8 cellular contexts compared by ENCODE assay signal in the genomic region with DNA sequence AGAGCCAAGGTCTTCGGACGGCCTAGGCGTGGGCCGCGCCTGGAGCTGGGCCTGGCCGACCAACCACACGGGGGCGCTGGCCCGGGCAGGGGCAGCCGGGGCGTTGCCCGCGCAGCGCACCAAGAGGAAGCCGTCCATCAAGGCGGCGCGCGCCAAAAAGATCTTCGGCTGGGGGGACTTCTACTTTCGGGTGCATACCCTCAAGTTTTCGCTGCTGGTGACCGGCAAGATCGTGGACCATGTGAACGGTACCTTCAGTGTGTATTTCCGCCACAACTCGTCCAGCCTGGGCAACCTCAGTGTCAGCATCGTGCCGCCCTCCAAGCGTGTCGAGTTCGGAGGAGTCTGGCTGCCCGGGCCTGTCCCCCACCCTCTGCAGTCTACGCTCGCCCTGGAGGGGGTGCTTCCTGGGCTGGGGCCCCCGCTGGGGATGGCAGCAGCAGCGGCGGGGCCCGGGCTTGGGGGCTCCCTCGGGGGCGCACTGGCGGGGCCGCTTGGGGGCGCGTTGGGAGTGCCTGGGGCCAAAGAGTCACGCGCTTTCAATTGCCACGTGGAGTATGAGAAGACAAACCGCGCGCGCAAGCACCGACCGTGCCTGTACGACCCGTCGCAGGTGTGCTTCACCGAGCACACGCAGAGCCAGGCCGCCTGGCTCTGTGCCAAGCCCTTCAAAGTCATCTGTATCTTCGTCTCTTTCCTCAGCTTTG. TPM values are rescaled to one million over a fixed set of nuclear protein-coding genes. Genes with fewer than 3 reads are reported as not detected.
DNase-seq lines count a peak whose midpoint lies in the region; ATAC-seq, FAIRE-seq and TF ChIP-seq lines count a peak whose summit lies in the region.

No MANE protein-coding gene starts in this region.

- no peaks in the 10 kb centered on the region for H3K9me2 ChIP-seq in PC-3 (replicated peaks; ENCODE audit: low read length)

- H3K4me1 ChIP-seq in PC-3 (ENCODE audit: insufficient read depth, low read length), result peaks cover 7% of the 10 kb centered on the region; the same call in 1 of the 2 replicates
- H3K4me1 ChIP-seq in transverse colon, result peaks cover 13 to 38% (median 23%) of the 10 kb centered on the region in 4 donors

- FAIRE-seq in GM19239 (lab: Jason Lieb, UNC), result peak; percentile 39

- no peaks in the 10 kb centered on the region for H3K9me3 ChIP-seq in PC-3 (ENCODE audit: low read length)
- no peaks in the 10 kb centered on the region for H3K9me3 ChIP-seq in transverse colon

- H2AFZ ChIP-seq in PC-3 (ENCODE audit: low read length), result no peak overlapping the region

- H3K27ac ChIP-seq in PC-3 (ENCODE audit: low read length) (no peak overlapping the region), transverse colon (no peak overlapping the region)

- H3K9ac ChIP-seq in PC-3 (ENCODE audit: low read length), result no peak overlapping the region

- H3K4me3 Mint-ChIP-seq in activated naive CD8-positive, alpha-beta T cell treated with anti-CD3 and anti-CD28 coated beads, Interleukin-2, amount 50 U/mL, for 24 hours, result peak overlapping the region; percentile 43

- peak overlapping the region; percentile 52 for H3K27ac Mint-ChIP-seq in activated naive CD8-positive, alpha-beta T cell treated with anti-CD3 and anti-CD28 coated beads, Interleukin-2, amount 50 U/mL, for 24 hours

- peaks cover 63% of the 10 kb centered on the region for H3K4me1 Mint-ChIP-seq in activated naive CD8-positive, alpha-beta T cell treated with anti-CD3 and anti-CD28 coated beads, Interleukin-2, amount 50 U/mL, for 24 hours

- no peak overlapping the region for H3K4me2 ChIP-seq in PC-3 (ENCODE audit: low read length)

- CTCF ChIA-PET in PC-3 (lab: Charles Lee), result no interaction called here

- in situ Hi-C loops in transverse colon (cut with MboI; ENCODE audit: low pct_ligation_motif_present in 1 of 4, low pct_unique_long_range_greater_than_20kb in 1 of 4, low sequenced_read_pairs in 3 of 4), result no loop called here

- ATAC-seq in PC-3 (no peak), left lobe of liver (peak; percentile 80), HG02678 (IDR thresholded peaks at IDR 0.05; ENCODE audit: unreplicated experiment) (no peak)
- peak; percentile 48 for ATAC-seq in activated naive CD8-positive, alpha-beta T cell treated with anti-CD3 and anti-CD28 coated beads, Interleukin-2, amount 50 U/mL, for 24 hours

- peaks cover 7% of the 10 kb centered on the region for H3K79me2 ChIP-seq in PC-3 (ENCODE audit: low read length)

- no peaks in the 10 kb centered on the region for H3F3A ChIP-seq in PC-3 (ENCODE audit: low read length, unreplicated experiment)

- peaks cover 67% of the 10 kb centered on the region for H3K27me3 Mint-ChIP-seq in activated naive CD8-positive, alpha-beta T cell treated with anti-CD3 and anti-CD28 coated beads, Interleukin-2, amount 50 U/mL, for 24 hours

- BruUV-seq in PC-3 (replicated peaks; lab: Mats Ljungman, UMichigan), result no TSS peak

- H3K27me3 ChIP-seq in PC-3 (ENCODE audit: low read length) (no peaks in the 10 kb centered on the region), transverse colon (peaks cover 72% of the 10 kb centered on the region)

- no peak for TF ChIP-seq EP300 in transverse colon (IDR thresholded peaks at IDR 0.05; ENCODE audit: low read depth)

- H3K36me3 ChIP-seq in PC-3 (ENCODE audit: low read depth, low read length), result no peaks in the 10 kb centered on the region
- H3K36me3 ChIP-seq in transverse colon, result no peaks in the 10 kb centered on the region

- no peaks in the 10 kb centered on the region for H3K9me3 Mint-ChIP-seq in activated naive CD8-positive, alpha-beta T cell treated with anti-CD3 and anti-CD28 coated beads, Interleukin-2, amount 50 U/mL, for 24 hours

- peaks cover 5% of the 10 kb centered on the region for H3K36me3 Mint-ChIP-seq in activated naive CD8-positive, alpha-beta T cell treated with anti-CD3 and anti-CD28 coated beads, Interleukin-2, amount 50 U/mL, for 24 hours (ENCODE audit: low read depth)

- TF ChIP-seq CTCF in PC-3 (conservative IDR thresholded peaks at IDR 0.05; ENCODE audit: low read depth, low read length) (0 out of 2 replicates have a peak, but pooled peaks have one; percentile 12), transverse colon (IDR thresholded peaks at IDR 0.05) (peak; percentile 37 to 74 (median 72))

- DNase-seq in GM19239 (ENCODE audit: insufficient read length, low spot score) (no peak), PC-3 (no peak), left lobe of liver (ENCODE audit: low spot score) (peak; percentile 78), transverse colon (peak; percentile 69), NCI-H2107 (lab: John Stamatoyannopoulos, UW) (no peak), epidermal melanocyte (ENCODE audit: insufficient read length, low spot score) (no peak)
- DNase-seq in activated naive CD8-positive, alpha-beta T cell treated with anti-CD3 and anti-CD28 coated beads, Interleukin-2, amount 50 U/mL, for 24 hours, result peak; percentile 79

- intact Hi-C loops in PC-3 (cut with micrococcal nuclease) (no loop called here), transverse colon (cut with DNase I; ENCODE audit: low total_unique reads) (no loop called here)

- no peaks in the 10 kb centered on the region for H4K20me1 ChIP-seq in PC-3 (ENCODE audit: low read length)

- WGBS in transverse colon (ENCODE audit: low coverage in 1 of 2), 2 donors, result 9% methylated on average over 41 of the region's 61 CpGs; no CpG with 5 or more reads in 1 of the 2 donors

- POLR2A ChIA-PET in PC-3 (lab: Charles Lee; ENCODE audit: unreplicated experiment), result interaction anchor here (0.6 kb wide), 1 partner anchor 29 kb away, joined by 3 read pairs; no protein-coding TSS in a partner anchor

- TF ChIP-seq POLR2A in transverse colon (IDR thresholded peaks at IDR 0.05), result no peak

- H3K4me3 ChIP-seq in PC-3 (ENCODE audit: low read length) (no peak overlapping the region), transverse colon (peak overlapping the region in 1 of 4 donors; percentile 1)

RNA-seq across cellular contexts. Expression of gene SHMT2, which starts 4.4 kb away (rescaled TPM):
- total RNA-seq in PC-3 (2014; rRNA removed) (210 and 263 TPM in 2 replicates), left lobe of liver (242 TPM), transverse colon (100 to 1,000 TPM in 1 of 4 donors, 10 to 100 TPM in 3; 29.2 to 104 (median 33.4) TPM)

RNA-seq across cellular contexts. Expression of gene NXPH4, which starts 8.5 kb away (rescaled TPM):
- total RNA-seq in PC-3 (2014; rRNA removed) (10.7 and 15.1 TPM in 2 replicates), left lobe of liver (0.13 TPM), transverse colon (not detected)

RNA-seq across cellular contexts. Expression of gene STAC3, which starts 25.9 kb away (rescaled TPM):
- total RNA-seq in PC-3 (2014; rRNA removed) (1.4 and 1.8 TPM in 2 replicates), left lobe of liver (2.3 TPM), transverse colon (1 to 10 TPM; 1.8 to 3.3 (median 1.9) TPM)

Comparison
In these comparisons a context has a peak if more than half of its experiments do, and no peak if none do; other contexts are left out.
1. DNase-seq: peak in activated naive CD8-positive, alpha-beta T cell treated with anti-CD3 and anti-CD28 coated beads, Interleukin-2, amount 50 U/mL, for 24 hours (single experiment), left lobe of liver (single experiment) and transverse colon (single experiment); none in GM19239 (single experiment), PC-3 (single experiment), NCI-H2107 (single experiment) and epidermal melanocyte (single experiment).
2. ATAC-seq: peak in activated naive CD8-positive, alpha-beta T cell treated with anti-CD3 and anti-CD28 coated beads, Interleukin-2, amount 50 U/mL, for 24 hours (single experiment) and left lobe of liver (single experiment); none in PC-3 (single experiment) and HG02678 (single experiment).
3. RNA of gene NXPH4, which starts 8.5 kb away (total RNA-seq): 10.7 to 15.1 TPM in PC-3; 0.13 TPM in left lobe of liver (single experiment) and not detected in transverse colon; every median in the first group is over 10 times any median in the second.